ENCODE assay signal across 1 cellular context in genomic region chr5:65967288-65968066, GRCh38.
TF ChIP-seq lines count a peak whose summit lies in the region.

No MANE protein-coding gene starts in this region.

TF ChIP-seq in K562, 482 proteins besides CTCF, POLR2A, EP300 and RAD21 (continued from another document):
- TF ChIP-seq DEAF1 (CRISPR knock-in tag; IDR thresholded peaks at IDR 0.05) (no peak), ZNF75A (CRISPR knock-in tag; IDR thresholded peaks at IDR 0.05) (no peak), ATF3 (IDR thresholded peaks at IDR 0.05) (peak; percentile 63; the same call in 1 of the 2 replicates), ATF3 (CRISPR knock-in tag; conservative IDR thresholded peaks at IDR 0.05) (no peak; the same call in 1 of the 2 replicates), THAP7 (CRISPR knock-in tag; IDR thresholded peaks at IDR 0.05) (no peak), TCF3 (CRISPR knock-in tag; IDR thresholded peaks at IDR 0.05) (peak; percentile 95), DMBX1 (CRISPR knock-in tag; IDR thresholded peaks at IDR 0.05; ENCODE audit: borderline replicate concordance) (0 out of 2 replicates have a peak, but pooled peaks have one; percentile 20), STAT6 (CRISPR knock-in tag; IDR thresholded peaks at IDR 0.05) (no peak), ZKSCAN8 (CRISPR knock-in tag; IDR thresholded peaks at IDR 0.05) (peak; percentile 53; the same call in 1 of the 2 replicates), CBFA2T3 (IDR thresholded peaks at IDR 0.05) (peak; percentile 96), NFE2 (IDR thresholded peaks at IDR 0.05; ENCODE audit: low read depth) (peak; percentile 13; the same call in 1 of the 2 replicates), ZBTB33 (CRISPR knock-in tag; IDR thresholded peaks at IDR 0.05) (peak; percentile 24; the same call in 1 of the 2 replicates), NFXL1 (CRISPR knock-in tag; IDR thresholded peaks at IDR 0.05) (no peak)
TF ChIP-seq in K562: peak in this region for 70.
